In genomic region chr11:102810943-102811528, GRCh38 we compare ENCODE assay signal across 10 cellular contexts. TPM values are rescaled to one million over a fixed set of nuclear protein-coding genes. Genes with fewer than 3 reads are reported as not detected.
DNase-seq lines count a peak whose midpoint lies in the region; ATAC-seq and TF ChIP-seq lines count a peak whose summit lies in the region.
"Had no signal": no experiment of that assay in that cellular context is flagged by ENCODE, and none has a peak within 500 bp of the region (broad histone marks: within the 10 kb centered on the region; RNA-seq: fewer than 3 reads in every experiment).

No MANE protein-coding gene starts in this region.

- in situ Hi-C loops in G401 (cut with HindIII; ENCODE audit: low sequenced_read_pairs) = no loop called here

- no peak overlapping the region for H3K4me3 ChIP-seq in dorsolateral prefrontal cortex

- H3K27me3 ChIP-seq in dorsolateral prefrontal cortex = peaks cover 0 to 13% (median 0%) of the 10 kb centered on the region in 45 donors

- ATAC-seq in HG03108 (IDR thresholded peaks at IDR 0.05; ENCODE audit: unreplicated experiment) = no peak

- DNase-seq in DMS 273 (lab: John Stamatoyannopoulos, UW; ENCODE audit: unreplicated experiment) (peak; percentile 6), DMS 273 treated with DMSO at 0.1 percent for 48 hours (lab: John Stamatoyannopoulos, UW) (no peak), NCI-H226 (peak; percentile 16), dorsolateral prefrontal cortex (no peak), pons (ENCODE audit: low spot score) (peak; percentile 30), G401 (ENCODE audit: low spot score) (no peak)
- no peak for DNase-seq in activated CD4-positive, alpha-beta T cell treated with anti-CD3 and anti-CD28 coated beads for 1 hour
- DNase-seq: 8988T had no signal

- no peak overlapping the region for H3K27ac ChIP-seq in dorsolateral prefrontal cortex
- H3K27ac ChIP-seq: HL-60 had no signal

- peak in 39 of 56 donors; percentile 11 to 52 (median 29) for TF ChIP-seq CTCF in dorsolateral prefrontal cortex (IDR thresholded peaks at IDR 0.05 in 54 of 56, conservative IDR thresholded peaks at IDR 0.05 in 2 of 56; ENCODE audit: low read depth in 1 of 56, partially characterized antibody in 56 of 56)

- intact Hi-C loops in dorsolateral prefrontal cortex (cut with DNase I) = no loop called here

RNA-seq across cellular contexts. Expression of gene MMP1, which starts 13.1 kb away (rescaled TPM):
- not detected for total RNA-seq in dorsolateral prefrontal cortex
- total RNA-seq in G401 (2014; rRNA removed; shearing (Covaris generic)) = 17.7 and 21.5 TPM in 2 replicates

RNA-seq across cellular contexts. Expression of gene MMP10, which starts 30.6 kb away (rescaled TPM):
- total RNA-seq in dorsolateral prefrontal cortex = not detected
- 42.3 and 45.3 TPM in 2 replicates for total RNA-seq in G401 (2014; rRNA removed; shearing (Covaris generic))

RNA-seq across cellular contexts. Expression of gene MMP3, which starts 32.4 kb away (rescaled TPM):
- total RNA-seq in dorsolateral prefrontal cortex = 1 to 10 TPM in 3 of 120 experiments, under 1 TPM in 8, not detected in 109; 0.19 to 2.4 (median 0.54) TPM
- not detected in 2 replicates for total RNA-seq in G401 (2014; rRNA removed; shearing (Covaris generic))

Comparison
In these comparisons a context has a peak if more than half of its experiments do, and no peak if none do; other contexts are left out.
1. DNase-seq: peak in DMS 273 (single experiment), NCI-H226 (single experiment) and pons (single experiment); none in DMS 273 treated with DMSO at 0.1 percent for 48 hours (single experiment), dorsolateral prefrontal cortex (0 of 10), G401 (single experiment) and activated CD4-positive, alpha-beta T cell treated with anti-CD3 and anti-CD28 coated beads for 1 hour (single experiment).
2. RNA of gene MMP1, which starts 13.1 kb away (total RNA-seq): 17.7 to 21.5 TPM in G401; not detected in dorsolateral prefrontal cortex; every median in the first group is over 10 times any median in the second.
3. RNA of gene MMP10, which starts 30.6 kb away (total RNA-seq): 42.3 to 45.3 TPM in G401; not detected in dorsolateral prefrontal cortex; every median in the first group is over 10 times any median in the second.